In genomic region chr15:90076716-90077115, GRCh38 we compare ENCODE assay signal across 1 cellular context.
TF ChIP-seq lines count a peak whose summit lies in the region.

No MANE protein-coding gene starts in this region.

TF ChIP-seq in HepG2, 621 proteins besides CTCF, POLR2A, EP300 and RAD21 (continued from another document):
- no peak for TF ChIP-seq DMTF1 (CRISPR knock-in tag; IDR thresholded peaks at IDR 0.05)
- no peak for TF ChIP-seq SIX4 (CRISPR knock-in tag; IDR thresholded peaks at IDR 0.05)
- no peak for TF ChIP-seq HDAC1 (CRISPR knock-in tag; IDR thresholded peaks at IDR 0.05)
- TF ChIP-seq MYNN (CRISPR knock-in tag; IDR thresholded peaks at IDR 0.05; ENCODE audit: low read depth): no peak
- TF ChIP-seq RFX1 (IDR thresholded peaks at IDR 0.05): no peak
- no peak for TF ChIP-seq MXI1 (IDR thresholded peaks at IDR 0.05; ENCODE audit: borderline replicate concordance, low read depth, low read length)
- TF ChIP-seq ATF7 (IDR thresholded peaks at IDR 0.05): no peak
- no peak for TF ChIP-seq ATF7 (CRISPR knock-in tag; IDR thresholded peaks at IDR 0.05)
- TF ChIP-seq ELF1 (CRISPR knock-in tag; IDR thresholded peaks at IDR 0.05): no peak
- no peak for TF ChIP-seq ZNF839 (CRISPR knock-in tag; IDR thresholded peaks at IDR 0.05; ENCODE audit: borderline replicate concordance)
